In the genomic region with DNA sequence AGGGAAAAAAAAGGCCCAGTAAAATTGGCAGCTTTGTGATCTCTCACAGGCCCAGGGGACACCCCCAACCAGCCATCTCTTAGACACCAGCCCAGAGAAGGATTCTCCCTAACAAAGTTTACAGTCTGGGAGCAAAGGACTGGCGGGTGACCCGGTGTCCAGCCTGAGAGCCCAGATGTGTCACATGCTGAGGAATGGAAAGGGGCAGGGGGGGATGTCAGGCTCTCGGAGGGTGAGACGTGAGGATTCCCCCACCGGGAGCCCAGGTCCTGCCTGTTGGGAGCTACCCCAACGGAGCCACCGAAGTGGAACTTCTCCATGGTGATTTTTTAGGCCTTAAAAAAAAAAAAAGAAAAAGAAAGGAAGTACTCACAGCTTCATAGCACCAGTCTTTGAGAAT, we compare ENCODE assay signal across 15 cellular contexts. TPM values are rescaled to one million over a fixed set of nuclear protein-coding genes. Genes with fewer than 3 reads are reported as not detected.
A peak's percentile ranks its signal among the peaks of the same experiment; 100 is the strongest.
DNase-seq lines count a peak whose midpoint lies in the region; ATAC-seq and TF ChIP-seq lines count a peak whose summit lies in the region.
"Had no signal": no experiment of that assay in that cellular context is flagged by ENCODE, and none has a peak within 500 bp of the region (broad histone marks: within the 10 kb centered on the region; RNA-seq: fewer than 3 reads in every experiment).

No MANE protein-coding gene starts in this region.

- CTCF ChIA-PET in AG04450 (lab: Charles Lee), result interaction anchor here (0.6 to 3.5 kb wide), 4 partner anchors 13 to 650 kb away, joined by 4 to 35 read pairs (median 10); partner anchors contain the start of gene TIMM44

- H3K4me3 ChIP-seq in AG04450 (ENCODE audit: low read depth, low read length) (no peak overlapping the region), SK-N-MC (no peak overlapping the region), gastroesophageal sphincter (no peak overlapping the region), sigmoid colon (no peak overlapping the region), foreskin fibroblast (ENCODE audit: low read depth in 1 of 2, low read length in 2 of 2) (no peak overlapping the region), testis (no peak overlapping the region)
- H3K4me3 ChIP-seq: adrenal gland, cardiac muscle cell had no signal

- H3K9ac ChIP-seq in SK-N-MC (ENCODE audit: insufficient read length), result no peak overlapping the region
- H3K9ac ChIP-seq: KMS-11 had no signal

- H3K27me3 ChIP-seq in AG04450 (ENCODE audit: control insufficient read depth, insufficient read depth, low read length), result no peaks in the 10 kb centered on the region
- no peaks in the 10 kb centered on the region for H3K27me3 ChIP-seq in gastroesophageal sphincter
- no peaks in the 10 kb centered on the region for H3K27me3 ChIP-seq in sigmoid colon
- H3K27me3 ChIP-seq in testis, result no peaks in the 10 kb centered on the region
- H3K27me3 ChIP-seq: adrenal gland, cardiac muscle cell had no signal

- H3K9me3 ChIP-seq in AG04450 (ENCODE audit: control insufficient read depth, insufficient read depth, low read length), result no peaks in the 10 kb centered on the region; the same call in 1 of the 2 replicates
- H3K9me3 ChIP-seq in SK-N-MC (ENCODE audit: low read depth, low read length), result no peaks in the 10 kb centered on the region
- H3K9me3 ChIP-seq in gastroesophageal sphincter, result no peaks in the 10 kb centered on the region
- no peaks in the 10 kb centered on the region for H3K9me3 ChIP-seq in sigmoid colon
- H3K9me3 ChIP-seq in testis, result no peaks in the 10 kb centered on the region
- H3K9me3 ChIP-seq: adrenal gland had no signal

- TF ChIP-seq CTCF in AG04450 (IDR thresholded peaks at IDR 0.05; ENCODE audit: low read depth, low read length) (no peak), gastroesophageal sphincter (IDR thresholded peaks at IDR 0.05) (no peak), sigmoid colon (IDR thresholded peaks at IDR 0.05) (no peak), foreskin fibroblast (IDR thresholded peaks at IDR 0.05; ENCODE audit: low read depth, low read length) (no peak), testis (IDR thresholded peaks at IDR 0.05) (no peak)

- TF ChIP-seq EP300 in gastroesophageal sphincter (IDR thresholded peaks at IDR 0.05), result no peak
- TF ChIP-seq EP300 in sigmoid colon (IDR thresholded peaks at IDR 0.05), result no peak

- H3K4me1 ChIP-seq in gastroesophageal sphincter (peaks cover 17 to 64% (median 50%) of the 10 kb centered on the region in 3 donors), sigmoid colon (peaks cover 0 to 73% (median 62%) of the 10 kb centered on the region in 4 donors), testis (peaks cover 33% of the 10 kb centered on the region)

- DNase-seq in AG04450 (ENCODE audit: low read depth, low spot score), result no peak
- DNase-seq in SK-N-MC (ENCODE audit: low read depth, low spot score), result no peak
- DNase-seq in sigmoid colon, result no peak
- no peak for DNase-seq in foreskin fibroblast
- no peak for DNase-seq in testis
- no peak for DNase-seq in activated T-cell treated with anti-CD3 and anti-CD28 coated beads for 4 hours
- DNase-seq: activated CD4-positive, alpha-beta T cell treated with anti-CD3 and anti-CD28 coated beads for 1 hour; NCI-H2029 treated with DMSO at 0.1 percent for 48 hours; NK-92 treated with Interleukin-12 subunit alpha and Interleukin-12 subunit beta, amount 100 ng/mL, for 24 hours had no signal

- ATAC-seq in gastroesophageal sphincter, result no peak
- no peak for ATAC-seq in HG03025 (IDR thresholded peaks at IDR 0.05; ENCODE audit: low FRiP score, unreplicated experiment)

- POLR2A ChIA-PET in AG04450 (lab: Yijun Ruan, JAX), result interaction anchor here (0.6 to 2.0 kb wide), 3 partner anchors 10 to 78 kb away, joined by 3 to 6 read pairs (median 5); partner anchors contain the start of gene SNAPC2

- no peak for TF ChIP-seq POLR2A in gastroesophageal sphincter (IDR thresholded peaks at IDR 0.05)
- TF ChIP-seq POLR2A in sigmoid colon (IDR thresholded peaks at IDR 0.05), result no peak
- TF ChIP-seq POLR2A in testis (IDR thresholded peaks at IDR 0.05), result no peak

- intact Hi-C loops in sigmoid colon (cut with DNase I), result no loop called here
- intact Hi-C loops in testis (cut with DNase I; ENCODE audit: low total_unique reads), result no loop called here

- WGBS in gastroesophageal sphincter (ENCODE audit: low coverage in 1 of 2), 2 donors, result 48% methylated on average over 3 of the region's 7 CpGs; no CpG with 5 or more reads in 1 of the 2 donors
- 83 to 93% methylated on average over 7 of the region's 7 CpGs for WGBS in sigmoid colon, 2 donors
- 90 to 97% methylated on average over 7 of the region's 7 CpGs for WGBS in testis, 2 donors

- H3K27ac ChIP-seq in AG04450 (ENCODE audit: low read depth, low read length) (peak overlapping the region; percentile 52), SK-N-MC (0 out of 2 replicates have a peak overlapping the region, but pooled peaks have one; percentile 25), gastroesophageal sphincter (peak overlapping the region; percentile 94 to 97 (median 94)), sigmoid colon (peak overlapping the region; percentile 89 to 97 (median 94)), testis (no peak overlapping the region)
- H3K27ac ChIP-seq: cardiac muscle cell, KMS-11 had no signal

- H3K36me3 ChIP-seq in SK-N-MC (ENCODE audit: insufficient read depth, low read length) (peaks cover 55% of the 10 kb centered on the region), gastroesophageal sphincter (peaks cover 0 to 59% of the 10 kb centered on the region in 2 donors), sigmoid colon (peaks cover 35 to 50% (median 43%) of the 10 kb centered on the region in 4 donors), testis (ENCODE audit: low read depth, missing control alignments) (no peaks in the 10 kb centered on the region)

RNA-seq across cellular contexts. Expression of gene CTXN1, which starts 4.8 kb away (rescaled TPM):
- polyA plus RNA-seq in AG04450 (2011; rRNA removed) (0.95 and 2.2 TPM in 2 replicates), sigmoid colon (1 to 10 TPM in 1 of 3 donors, under 1 TPM in 2; 0.60 to 2.2 (median 0.92) TPM), testis (ENCODE audit: insufficient read depth, low read depth, low replicate concordance) (19.4 TPM)
- polyA minus RNA-seq in AG04450 (2011; rRNA and poly(A)+ RNA removed), result 0.78 and 1.0 TPM in 2 replicates
- total RNA-seq in gastroesophageal sphincter (10 to 100 TPM; 18.3 to 33.3 (median 26.4) TPM), sigmoid colon (10 to 100 TPM; 25.3 to 92.2 (median 38.8) TPM), testis (10 to 100 TPM; 40.1 to 67.2 TPM)

RNA-seq across cellular contexts. Expression of gene SNAPC2, which starts 10.6 kb away (rescaled TPM):
- polyA plus RNA-seq in AG04450 (2011; rRNA removed) (12.1 and 17.7 TPM in 2 replicates), sigmoid colon (10 to 100 TPM; 11.6 to 19.5 (median 16.8) TPM), testis (ENCODE audit: insufficient read depth, low read depth, low replicate concordance) (51.9 TPM)
- 8.7 and 11.0 TPM in 2 replicates for polyA minus RNA-seq in AG04450 (2011; rRNA and poly(A)+ RNA removed)
- total RNA-seq in gastroesophageal sphincter (10 to 100 TPM; 29.5 to 37.7 (median 33.4) TPM), sigmoid colon (10 to 100 TPM; 20.3 to 31.2 (median 27.8) TPM), testis (10 to 100 TPM; 72.5 to 88.6 TPM)

RNA-seq across cellular contexts. Expression of gene TIMM44, which starts 12.7 kb away (rescaled TPM):
- 42.0 and 43.3 TPM in 2 replicates for polyA plus RNA-seq in AG04450 (2011; rRNA removed)
- polyA minus RNA-seq in AG04450 (2011; rRNA and poly(A)+ RNA removed), result 26.6 and 27.2 TPM in 2 replicates
- total RNA-seq in gastroesophageal sphincter, result 100 to 1,000 TPM in 1 of 4 donors, 10 to 100 TPM in 3; 65.7 to 108 (median 86.4) TPM
- 10 to 100 TPM; 51.7 to 80.1 (median 78.6) TPM for total RNA-seq in sigmoid colon
- polyA plus RNA-seq in sigmoid colon, result 10 to 100 TPM; 33.0 to 72.4 (median 38.8) TPM
- total RNA-seq in testis, result 10 to 100 TPM; 68.0 to 71.2 TPM
- polyA plus RNA-seq in testis (ENCODE audit: insufficient read depth, low read depth, low replicate concordance), result 33.8 TPM

RNA-seq across cellular contexts. Expression of gene TGFBR3L, which starts 16.1 kb away (rescaled TPM):
- 0.88 TPM in 1 of 2 replicates, not detected in the other for polyA plus RNA-seq in AG04450 (2011; rRNA removed)
- not detected in 2 replicates for polyA minus RNA-seq in AG04450 (2011; rRNA and poly(A)+ RNA removed)
- 1 to 10 TPM; 2.8 to 8.5 (median 5.4) TPM for total RNA-seq in gastroesophageal sphincter
- total RNA-seq in sigmoid colon, result 1 to 10 TPM in 1 of 4 donors, not detected in 3; 1.8 TPM
- not detected for polyA plus RNA-seq in sigmoid colon
- 1 to 10 TPM in 1 of 2 donors, not detected in 1; 2.2 TPM for total RNA-seq in testis
- polyA plus RNA-seq in testis (ENCODE audit: insufficient read depth, low read depth, low replicate concordance), result 1.2 TPM
- total RNA-seq: omental fat pad had no signal

RNA-seq across cellular contexts. Expression of gene MAP2K7, which starts 27.1 kb away (rescaled TPM):
- polyA plus RNA-seq in AG04450 (2011; rRNA removed) (5.6 and 6.2 TPM in 2 replicates), sigmoid colon (10 to 100 TPM; 15.6 to 27.8 (median 15.7) TPM), testis (ENCODE audit: insufficient read depth, low read depth, low replicate concordance) (34.8 TPM)
- polyA minus RNA-seq in AG04450 (2011; rRNA and poly(A)+ RNA removed), result 9.0 and 9.8 TPM in 2 replicates
- total RNA-seq in gastroesophageal sphincter (10 to 100 TPM; 13.9 to 23.4 (median 17.9) TPM), sigmoid colon (10 to 100 TPM; 12.5 to 20.2 (median 17.4) TPM), testis (10 to 100 TPM; 30.6 to 44.0 TPM)

Comparison
In these comparisons a context has a peak if more than half of its experiments do, and no peak if none do; other contexts are left out.
1. H3K27ac ChIP-seq: peak in AG04450 (single experiment), SK-N-MC (single experiment), gastroesophageal sphincter (4 of 4) and sigmoid colon (4 of 4); none in testis (0 of 2).